Comparison of ENCODE assay signal across 27 cellular contexts in the genomic region with DNA sequence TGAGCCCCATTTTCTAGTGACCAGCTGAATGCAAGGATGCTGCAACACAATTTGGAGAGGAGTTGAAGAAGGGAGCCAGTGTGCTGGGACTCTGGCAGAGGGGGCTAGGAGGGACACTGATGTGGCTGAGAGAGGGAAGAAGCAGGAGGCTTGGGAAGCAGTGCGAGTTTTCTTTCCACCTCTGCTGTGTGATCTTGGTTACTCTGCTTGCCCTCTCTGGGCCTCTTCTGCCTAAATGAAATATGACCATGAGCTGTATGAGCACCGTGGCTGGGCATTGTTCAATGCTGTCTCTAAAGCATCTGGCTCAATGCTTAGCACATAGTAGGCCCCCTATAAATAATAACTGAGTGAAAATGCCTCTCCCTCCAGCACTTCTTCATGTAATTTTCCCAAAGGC.
"Had no signal": no experiment of that assay in that cellular context is flagged by ENCODE, and none has a peak within 500 bp of the region (broad histone marks: within the 10 kb centered on the region; RNA-seq: fewer than 3 reads in every experiment).

No MANE protein-coding gene starts in this region.

- H3K4me1 ChIP-seq: colonic mucosa, esophagus squamous epithelium, gastrocnemius medialis, heart right ventricle, left lung, lower lobe of right lung had no signal

- H3K27ac Mint-ChIP-seq: dendritic cell treated with granulocyte-macrophage colony-stimulating factor and Interleukin-4, amounts not matched to agents 40 ng/mL and 50 ng/mL, for 4 days; effector memory CD8-positive, alpha-beta T cell; endodermal cell; mesothelial cell of epicardium had no signal

- H3K9me3 ChIP-seq: colonic mucosa, esophagus squamous epithelium, gastrocnemius medialis, left lung, mucosa of descending colon had no signal

- H3K36me3 Mint-ChIP-seq: mesothelial cell of epicardium had no signal

- H3K9me3 Mint-ChIP-seq: dendritic cell treated with granulocyte-macrophage colony-stimulating factor and Interleukin-4, amounts not matched to agents 40 ng/mL and 50 ng/mL, for 4 days; endodermal cell had no signal

- H3K4me1 Mint-ChIP-seq: endodermal cell had no signal

- H3K4me3 Mint-ChIP-seq: dendritic cell treated with granulocyte-macrophage colony-stimulating factor and Interleukin-4, amounts not matched to agents 40 ng/mL and 50 ng/mL, for 4 days; effector memory CD8-positive, alpha-beta T cell; endodermal cell; mesothelial cell of epicardium had no signal

- H3K4me3 ChIP-seq: colonic mucosa, esophagus squamous epithelium, gastrocnemius medialis, heart right ventricle, left lung, lower lobe of right lung, mucosa of descending colon had no signal

- DNase-seq: colonic mucosa; cortex of kidney; effector CD8-positive, alpha-beta T cell; effector memory CD8-positive, alpha-beta T cell; endodermal cell; erythroblast; esophagus squamous epithelium; foreskin fibroblast; foreskin melanocyte; gastrocnemius medialis; glutamatergic neuron; head of caudate nucleus; heart right ventricle; hippocampal formation; left cardiac atrium; left lung; left ventricle myocardium superior; lower lobe of right lung; mesenchymal stem cell; mucosa of descending colon had no signal

- H3K27ac ChIP-seq: colonic mucosa, epithelial cell of prostate, esophagus squamous epithelium, gastrocnemius medialis, heart right ventricle, left lung, lower lobe of right lung had no signal

- H3K36me3 ChIP-seq: colonic mucosa, esophagus squamous epithelium, gastrocnemius medialis, heart right ventricle, left lung, lower lobe of right lung had no signal

- ATAC-seq: effector memory CD8-positive, alpha-beta T cell; esophagus mucosa; gastrocnemius medialis; left cardiac atrium; left lung; left ventricle myocardium superior; lower lobe of right lung; mucosa of descending colon had no signal

- FAIRE-seq: endometrium, islet of Langerhans, keratinocyte had no signal
